Comparison of ENCODE assay signal across 8 cellular contexts in genomic region chr1:170664828-170665617, GRCh38. TPM values are rescaled to one million over a fixed set of nuclear protein-coding genes. Genes with fewer than 3 reads are reported as not detected.
DNase-seq lines count a peak whose midpoint lies in the region; ATAC-seq, FAIRE-seq and TF ChIP-seq lines count a peak whose summit lies in the region.

No MANE protein-coding gene starts in this region.

- H3K9me3 ChIP-seq in A549 (no peaks in the 10 kb centered on the region), tibial nerve (no peaks in the 10 kb centered on the region)

- peaks cover 89% of the 10 kb centered on the region for H3K4me1 Mint-ChIP-seq in brain

- H3K4me3 Mint-ChIP-seq in brain, result peak overlapping the region; percentile 68 to 90 (median 86)

- TF ChIP-seq CTCF in A549 (IDR thresholded peaks at IDR 0.05), result no peak
- no peak for TF ChIP-seq CTCF in brain (conservative IDR thresholded peaks at IDR 0.05)
- TF ChIP-seq CTCF in tibial nerve (IDR thresholded peaks at IDR 0.05), result no peak

- ATAC-seq in A549 (peak; percentile 71 to 85), GM21528 (IDR thresholded peaks at IDR 0.05; ENCODE audit: low FRiP score, unreplicated experiment) (no peak), HG03469 (IDR thresholded peaks at IDR 0.05; ENCODE audit: unreplicated experiment) (no peak), GM18870 (IDR thresholded peaks at IDR 0.05; ENCODE audit: unreplicated experiment) (no peak)

- peaks cover 5% of the 10 kb centered on the region; the same call in 1 of the 3 replicates for H3K4me1 ChIP-seq in A549
- H3K4me1 ChIP-seq in tibial nerve, result peaks cover 0 to 62% (median 5%) of the 10 kb centered on the region in 4 donors

- H3K27ac Mint-ChIP-seq in brain, result peak overlapping the region in 4 of 5 experiments; percentile 82 to 86 (median 85)

- no peaks in the 10 kb centered on the region for H3K36me3 ChIP-seq in tibial nerve

- peaks cover 18% of the 10 kb centered on the region for H3K36me3 Mint-ChIP-seq in brain

- TF ChIP-seq EP300 in A549 (IDR thresholded peaks at IDR 0.05) (no peak), tibial nerve (IDR thresholded peaks at IDR 0.05) (peak in 1 of 2 donors; percentile 18)

- peak overlapping the region; percentile 98 for H3K4me2 ChIP-seq in A549

- CTCF ChIA-PET in A549 (lab: Yijun Ruan, JAX), result interaction anchor here (1.1 kb wide), 1 partner anchor 8 kb away, joined by 3 read pairs; no protein-coding TSS in a partner anchor
- CTCF ChIA-PET in HEK293T (lab: Yijun Ruan, JAX), result no interaction called here

- H3K27me3 Mint-ChIP-seq in brain, result peaks cover 100% of the 10 kb centered on the region

- H3K9me3 Mint-ChIP-seq in brain, result peaks cover 0 to 25% (median 3%) of the 10 kb centered on the region in 5 experiments

- no peak for FAIRE-seq in A549 (lab: Jason Lieb, UNC)

- peak in 1 of 2 experiments; percentile 22 for DNase-seq in A549 (ENCODE audit: low read depth in 1 of 2, low spot score in 1 of 2)
- DNase-seq in HEK293T (ENCODE audit: extremely low spot score), result peak; percentile 34
- DNase-seq in left kidney (ENCODE audit: low read depth, low spot score), result peak; percentile 59
- DNase-seq in tibial nerve (ENCODE audit: low spot score in 2 of 2), result no peak

- peak in 1 of 2 experiments; percentile 6; a peak in 1 of 5 replicates for TF ChIP-seq RAD21 in A549 (conservative IDR thresholded peaks at IDR 0.05 in 1 of 2, IDR thresholded peaks at IDR 0.05 in 1 of 2)

- WGBS in A549 (ENCODE audit: missing lambda C conversion rate), result 72% methylated on average over 23 of the region's 37 CpGs
- WGBS in tibial nerve, 2 donors, result 16 to 19% methylated on average over 18 to 34 of the region's 37 CpGs

- H3K27ac ChIP-seq in A549 (peak overlapping the region in 1 of 2 experiments; percentile 10; a peak in 2 of 6 replicates), tibial nerve (peak overlapping the region; percentile 71 to 93 (median 80))

- POLR2A ChIA-PET in A549 (lab: Yijun Ruan, JAX), result interaction anchor here (1.8 kb wide), 1 partner anchor 133 kb away, joined by 4 read pairs; the partner anchor contains the start of gene GORAB
- POLR2A ChIA-PET in HEK293T (lab: Yijun Ruan, JAX), result no interaction called here

- H3K27me3 ChIP-seq in tibial nerve, result peaks cover 0 to 81% of the 10 kb centered on the region in 2 donors

- H3K4me3 ChIP-seq in A549, result peak overlapping the region; percentile 47
- peak overlapping the region; percentile 39 to 76 (median 60) for H3K4me3 ChIP-seq in tibial nerve

- no peak for TF ChIP-seq POLR2A in A549 (IDR thresholded peaks at IDR 0.05; ENCODE audit: low read length)
- TF ChIP-seq POLR2A in tibial nerve (IDR thresholded peaks at IDR 0.05), result no peak

TF ChIP-seq in A549, 52 proteins besides CTCF, POLR2A, EP300 and RAD21:
- no peak for TF ChIP-seq KDM5A (IDR thresholded peaks at IDR 0.05)
- TF ChIP-seq BCL3 (IDR thresholded peaks at IDR 0.05), result no peak
- TF ChIP-seq SMC3 (IDR thresholded peaks at IDR 0.05), result 0 out of 3 replicates have a peak, but pooled peaks have one; percentile 20
- TF ChIP-seq CEBPB (IDR thresholded peaks at IDR 0.05), result no peak
- no peak for TF ChIP-seq RCOR1 (IDR thresholded peaks at IDR 0.05; ENCODE audit: low read depth, low read length)
- TF ChIP-seq FOXS1 (CRISPR knock-in tag; IDR thresholded peaks at IDR 0.05), result no peak

TF ChIP-seq in HEK293T, 16 proteins besides CTCF, POLR2A, EP300 and RAD21:
- TF ChIP-seq SP1 (IDR thresholded peaks at IDR 0.05), result no peak
- TF ChIP-seq CTBP1 (IDR thresholded peaks at IDR 0.05; ENCODE audit: borderline replicate concordance), result no peak
- TF ChIP-seq PKNOX1 (IDR thresholded peaks at IDR 0.05), result no peak
- no peak for TF ChIP-seq ELF4 (IDR thresholded peaks at IDR 0.05)
- TF ChIP-seq TARDBP (IDR thresholded peaks at IDR 0.05), result no peak
- no peak for TF ChIP-seq FOXK2 (IDR thresholded peaks at IDR 0.05)
- TF ChIP-seq SUZ12 (IDR thresholded peaks at IDR 0.05), result no peak
- no peak for TF ChIP-seq BHLHE40 (IDR thresholded peaks at IDR 0.05; ENCODE audit: borderline replicate concordance)
- no peak for TF ChIP-seq ARNT (IDR thresholded peaks at IDR 0.05)
- TF ChIP-seq L3MBTL2 (conservative IDR thresholded peaks at IDR 0.05), result no peak; the same call in 1 of the 2 replicates
- TF ChIP-seq FOXM1 (IDR thresholded peaks at IDR 0.05; ENCODE audit: borderline replicate concordance), result no peak
- TF ChIP-seq NFRKB (IDR thresholded peaks at IDR 0.05), result no peak
- no peak for TF ChIP-seq LEF1 (IDR thresholded peaks at IDR 0.05; ENCODE audit: borderline replicate concordance)
- TF ChIP-seq FOXA1 (IDR thresholded peaks at IDR 0.05), result no peak
- no peak for TF ChIP-seq ZNF384 (IDR thresholded peaks at IDR 0.05)
- TF ChIP-seq HDGF (IDR thresholded peaks at IDR 0.05; ENCODE audit: borderline replicate concordance), result no peak

RNA-seq across cellular contexts. Expression of gene PRRX1, which starts 1.1 kb away (rescaled TPM):
- polyA plus RNA-seq in A549 (2011; rRNA removed) (0.14 TPM in 1 of 2 replicates, not detected in the other), A549 (2017; fragmentation: RNase III; extraction: RNeasy Plus Mini Kit Qiagen cat#74134 plus additional on column Dnase treatment) (not detected in 3 replicates), brain (ENCODE audit: insufficient read depth, low read depth, low replicate concordance) (2.5 TPM)
- polyA plus RNA-seq in A549 (2012; cell fraction: cytosol; rRNA removed), result 0.08 TPM in 1 of 2 replicates, not detected in the other
- not detected in 2 replicates for polyA plus RNA-seq in A549 (2012; cell fraction: nucleus; rRNA removed)
- not detected in 2 replicates for polyA minus RNA-seq in A549 (2011; rRNA and poly(A)+ RNA removed)
- 10 to 100 TPM; 55.5 to 97.5 (median 66.2) TPM for total RNA-seq in tibial nerve

Comparison
In these comparisons a context has a peak if more than half of its experiments do, and no peak if none do; other contexts are left out.
1. ATAC-seq: peak in A549 (2 of 2); none in GM21528 (single experiment), HG03469 (single experiment) and GM18870 (single experiment).
2. DNase-seq: peak in HEK293T (single experiment) and left kidney (single experiment); none in tibial nerve (0 of 2).